14 cellular contexts compared by ENCODE assay signal in genomic region chr16:57127037-57127763, GRCh38. TPM values are rescaled to one million over a fixed set of nuclear protein-coding genes. Genes with fewer than 3 reads are reported as not detected.
A peak's percentile ranks its signal among the peaks of the same experiment; 100 is the strongest.
DNase-seq lines count a peak whose midpoint lies in the region; ATAC-seq, FAIRE-seq and TF ChIP-seq lines count a peak whose summit lies in the region.
"Had no signal": no experiment of that assay in that cellular context is flagged by ENCODE, and none has a peak within 500 bp of the region (broad histone marks: within the 10 kb centered on the region; RNA-seq: fewer than 3 reads in every experiment).

No MANE protein-coding gene starts in this region.

- ATAC-seq in HG03520 (IDR thresholded peaks at IDR 0.05; ENCODE audit: unreplicated experiment), result peak; percentile 45
- ATAC-seq: left ventricle myocardium superior had no signal

- peaks cover 53% of the 10 kb centered on the region for H3K36me3 Mint-ChIP-seq in endothelial cell (ENCODE audit: low read depth, unreplicated experiment)

- TF ChIP-seq CTCF in endothelial cell (IDR thresholded peaks at IDR 0.05; ENCODE audit: unreplicated experiment), result no peak

- no peak for DNase-seq in GM12891 (ENCODE audit: insufficient read length, low spot score)
- DNase-seq in GM19238 (ENCODE audit: insufficient read length, low spot score), result peak; percentile 30
- DNase-seq in endothelial cell (ENCODE audit: low spot score), result no peak
- DNase-seq in activated gamma-delta T cell (lab: John Stamatoyannopoulos, UW), result no peak
- DNase-seq in Ammon's horn (ENCODE audit: low spot score), result no peak
- DNase-seq in nucleus accumbens (lab: John Stamatoyannopoulos, UW), result no peak
- no peak for DNase-seq in NCI-H2196 treated with DMSO at 0.1 percent for 48 hours (lab: John Stamatoyannopoulos, UW; ENCODE audit: unreplicated experiment)
- DNase-seq: left ventricle myocardium superior, nephron progenitor cell, PC-9, SW 1271, testis had no signal

- peaks cover 14% of the 10 kb centered on the region for H3K27me3 Mint-ChIP-seq in endothelial cell (ENCODE audit: unreplicated experiment)
- H3K27me3 Mint-ChIP-seq: dendritic cell treated with granulocyte-macrophage colony-stimulating factor and Interleukin-4, amounts not matched to agents 40 ng/mL and 50 ng/mL, for 4 days had no signal

- H3K9me3 Mint-ChIP-seq in endothelial cell (ENCODE audit: unreplicated experiment), result no peaks in the 10 kb centered on the region
- H3K9me3 Mint-ChIP-seq: dendritic cell treated with granulocyte-macrophage colony-stimulating factor and Interleukin-4, amounts not matched to agents 40 ng/mL and 50 ng/mL, for 4 days; nephron progenitor cell had no signal

- H3K4me1 Mint-ChIP-seq in endothelial cell (ENCODE audit: unreplicated experiment), result peaks cover 2% of the 10 kb centered on the region

- no peak overlapping the region for H3K27ac Mint-ChIP-seq in endothelial cell (ENCODE audit: unreplicated experiment)
- H3K27ac Mint-ChIP-seq: dendritic cell treated with granulocyte-macrophage colony-stimulating factor and Interleukin-4, amounts not matched to agents 40 ng/mL and 50 ng/mL, for 4 days; nephron progenitor cell had no signal

- no peak for TF ChIP-seq POLR2A in GM12891 (IDR thresholded peaks at IDR 0.05; ENCODE audit: low read depth, low read length)

- peak overlapping the region; percentile 29 for H3K4me3 Mint-ChIP-seq in endothelial cell (ENCODE audit: unreplicated experiment)
- H3K4me3 Mint-ChIP-seq: dendritic cell treated with granulocyte-macrophage colony-stimulating factor and Interleukin-4, amounts not matched to agents 40 ng/mL and 50 ng/mL, for 4 days; nephron progenitor cell had no signal

- FAIRE-seq in GM12891 (lab: Jason Lieb, UNC), result peak; percentile 52

TF ChIP-seq in GM12891, 5 proteins besides CTCF, POLR2A, EP300 and RAD21:
- TF ChIP-seq POLR2AphosphoS5 (IDR thresholded peaks at IDR 0.05; ENCODE audit: low read depth, low read length) (no peak), PAX5 (IDR thresholded peaks at IDR 0.05; ENCODE audit: insufficient read depth, low read length, severe bottlenecking) (no peak), SPI1 (IDR thresholded peaks at IDR 0.05; ENCODE audit: low read depth, low read length) (no peak), TAF1 (IDR thresholded peaks at IDR 0.05; ENCODE audit: low read depth, low read length) (no peak), POU2F2 (IDR thresholded peaks at IDR 0.05; ENCODE audit: low read depth, low read length) (no peak)

RNA-seq across cellular contexts. Expression of gene CPNE2, which starts 34.8 kb away (rescaled TPM):
- polyA plus RNA-seq in GM12891 (2012; ENCODE audit: low read depth, missing spikeins), result 13.0 TPM
- 145 TPM for total RNA-seq in endothelial cell (ENCODE audit: unreplicated experiment)

RNA-seq across cellular contexts. Expression of gene PSME3IP1, which starts 58.6 kb away (rescaled TPM):
- 82.5 TPM for polyA plus RNA-seq in GM12891 (2012; ENCODE audit: low read depth, missing spikeins)
- 84.8 TPM for total RNA-seq in endothelial cell (ENCODE audit: unreplicated experiment)

RNA-seq across cellular contexts. Expression of gene RSPRY1, which starts 58.9 kb away (rescaled TPM):
- 16.3 TPM for polyA plus RNA-seq in GM12891 (2012; ENCODE audit: low read depth, missing spikeins)
- 63.0 TPM for total RNA-seq in endothelial cell (ENCODE audit: unreplicated experiment)
